9 cellular contexts compared by ENCODE assay signal in genomic region chr4:141307241-141307689, GRCh38.
DNase-seq lines count a peak whose midpoint lies in the region; ATAC-seq and TF ChIP-seq lines count a peak whose summit lies in the region.
"Had no signal": no experiment of that assay in that cellular context is flagged by ENCODE, and none has a peak within 500 bp of the region (broad histone marks: within the 10 kb centered on the region; RNA-seq: fewer than 3 reads in every experiment).

No MANE protein-coding gene starts in this region.

- H3K27me3 ChIP-seq in CD8-positive, alpha-beta T cell (ENCODE audit: insufficient read depth, low read length), result no peaks in the 10 kb centered on the region

- peak; percentile 71 for TF ChIP-seq CTCF in CD8-positive, alpha-beta T cell (IDR thresholded peaks at IDR 0.05)

- POLR2A ChIA-PET in CD8-positive, alpha-beta T cell (lab: Charles Lee), result no interaction called here

- H3K4me1 ChIP-seq in CD8-positive, alpha-beta T cell (ENCODE audit: insufficient read depth, low read length), result no peaks in the 10 kb centered on the region

- no peaks in the 10 kb centered on the region for H3K9me3 Mint-ChIP-seq in CD8-positive, alpha-beta T cell

- CTCF ChIA-PET in CD8-positive, alpha-beta T cell (lab: Charles Lee), result interaction anchor here (1.0 to 1.4 kb wide), 3 partner anchors 17 to 1541 kb away, joined by 3 to 4 read pairs (median 3); no protein-coding TSS in a partner anchor

- H3K9me3 ChIP-seq in CD8-positive, alpha-beta T cell (ENCODE audit: low read length), result no peaks in the 10 kb centered on the region

- no peaks in the 10 kb centered on the region for H3K4me1 Mint-ChIP-seq in CD8-positive, alpha-beta T cell (ENCODE audit: low read depth)

- H3K27ac Mint-ChIP-seq in CD8-positive, alpha-beta T cell, result no peak overlapping the region
- H3K27ac Mint-ChIP-seq: activated naive CD8-positive, alpha-beta T cell had no signal

- peaks cover 5% of the 10 kb centered on the region for H3K27me3 Mint-ChIP-seq in CD8-positive, alpha-beta T cell (ENCODE audit: low read depth)

- H3K27ac ChIP-seq in CD8-positive, alpha-beta T cell (ENCODE audit: low read depth, low read length), result no peak overlapping the region

- no peaks in the 10 kb centered on the region for H3K36me3 Mint-ChIP-seq in CD8-positive, alpha-beta T cell
- H3K36me3 Mint-ChIP-seq: activated naive CD8-positive, alpha-beta T cell had no signal

- no peak overlapping the region for H3K4me3 Mint-ChIP-seq in CD8-positive, alpha-beta T cell
- H3K4me3 Mint-ChIP-seq: activated naive CD8-positive, alpha-beta T cell had no signal

- peak; percentile 90 for ATAC-seq in CD8-positive, alpha-beta T cell
- ATAC-seq in GM19372 (IDR thresholded peaks at IDR 0.05; ENCODE audit: low read depth, unreplicated experiment) (peak; percentile 100), HG03439 (IDR thresholded peaks at IDR 0.05; ENCODE audit: unreplicated experiment) (peak; percentile 100)

- H3K36me3 ChIP-seq in CD8-positive, alpha-beta T cell (ENCODE audit: insufficient read depth, low read length), result no peaks in the 10 kb centered on the region

- H3K4me3 ChIP-seq in CD8-positive, alpha-beta T cell (ENCODE audit: low read depth, low read length), result no peak overlapping the region

- DNase-seq in CD8-positive, alpha-beta T cell, result peak; percentile 17 to 70 (median 32)
- DNase-seq in NCI-H82 treated with DMSO at 0.1 percent for 48 hours (lab: John Stamatoyannopoulos, UW; ENCODE audit: unreplicated experiment) (peak; percentile 36), epidermal melanocyte (ENCODE audit: insufficient read length, low spot score) (peak; percentile 57), myocyte (ENCODE audit: low read depth) (peak; percentile 96)
- DNase-seq in activated CD8-positive, alpha-beta memory T cell treated with anti-CD3 and anti-CD28 coated beads for 48 hours (ENCODE audit: low read depth in 2 of 3, low spot score in 2 of 3), result peak; percentile 7 to 44 (median 22)
- peak; percentile 30 to 36 for DNase-seq in stimulated activated CD8-positive, alpha-beta memory T cell treated with anti-CD3 and anti-CD28 coated beads, Interleukin-7, amount 100 ng/mL, for 4 hours (ENCODE audit: low read depth in 2 of 2)

- intact Hi-C loops in CD8-positive, alpha-beta T cell (cut with DNase I, micrococcal nuclease), result loop anchor here (2.0 kb wide), 1 partner anchor 1540 kb away; the partner anchor contains the start of gene INPP4B (in 2 of the 2)

Comparison
In these comparisons a context has a peak if more than half of its experiments do, and no peak if none do; other contexts are left out.
1. DNase-seq: peak in every context shown above with its lines; median percentile 96 in myocyte; 57 in epidermal melanocyte; 36 in NCI-H82 treated with DMSO at 0.1 percent for 48 hours; 33 in stimulated activated CD8-positive, alpha-beta memory T cell treated with anti-CD3 and anti-CD28 coated beads, Interleukin-7, amount 100 ng/mL, for 4 hours; 32 in CD8-positive, alpha-beta T cell; 22 in activated CD8-positive, alpha-beta memory T cell treated with anti-CD3 and anti-CD28 coated beads for 48 hours.